In the genomic region with DNA sequence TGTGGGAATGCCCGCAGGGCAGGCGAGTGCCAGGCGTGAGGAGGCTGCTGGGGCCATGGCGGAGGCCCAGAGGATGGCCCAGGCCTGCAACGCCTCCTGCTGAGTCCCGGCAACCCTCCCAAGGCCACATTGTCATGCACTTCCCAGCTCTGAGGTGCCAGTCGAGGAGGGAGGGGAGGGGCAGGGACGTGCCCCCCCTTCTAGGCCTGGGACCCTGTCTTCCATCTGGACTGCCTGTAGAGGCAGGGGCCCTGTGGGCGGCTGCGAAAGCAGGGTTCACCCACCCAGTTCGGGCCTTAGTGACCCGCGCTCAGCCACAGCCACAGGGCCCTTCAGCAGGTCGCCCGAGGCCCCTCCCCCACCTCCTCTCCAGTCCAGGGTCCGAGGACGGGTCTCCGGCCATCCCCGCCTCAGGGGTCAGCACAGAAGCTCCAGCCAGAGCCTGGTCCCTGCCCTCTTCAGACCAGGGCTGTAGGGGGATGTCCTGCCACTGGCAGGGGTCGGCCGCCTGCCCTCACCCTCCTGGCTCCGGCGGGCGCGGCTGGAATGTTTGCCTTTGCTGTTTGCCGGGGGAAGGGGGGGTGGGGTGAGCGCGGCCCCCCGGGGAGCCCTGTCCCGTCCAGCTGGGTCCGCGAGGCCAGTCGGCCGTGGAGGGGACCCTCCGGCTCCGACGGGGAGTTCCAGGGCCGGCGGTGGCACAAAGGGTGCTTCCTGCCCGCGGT, we compare ENCODE assay signal across 1 cellular context.
TF ChIP-seq lines count a peak whose summit lies in the region.

No MANE protein-coding gene starts in this region.

TF ChIP-seq in HepG2, 621 proteins besides CTCF, POLR2A, EP300 and RAD21 (continued from another document):
- TF ChIP-seq, protein P1, sequence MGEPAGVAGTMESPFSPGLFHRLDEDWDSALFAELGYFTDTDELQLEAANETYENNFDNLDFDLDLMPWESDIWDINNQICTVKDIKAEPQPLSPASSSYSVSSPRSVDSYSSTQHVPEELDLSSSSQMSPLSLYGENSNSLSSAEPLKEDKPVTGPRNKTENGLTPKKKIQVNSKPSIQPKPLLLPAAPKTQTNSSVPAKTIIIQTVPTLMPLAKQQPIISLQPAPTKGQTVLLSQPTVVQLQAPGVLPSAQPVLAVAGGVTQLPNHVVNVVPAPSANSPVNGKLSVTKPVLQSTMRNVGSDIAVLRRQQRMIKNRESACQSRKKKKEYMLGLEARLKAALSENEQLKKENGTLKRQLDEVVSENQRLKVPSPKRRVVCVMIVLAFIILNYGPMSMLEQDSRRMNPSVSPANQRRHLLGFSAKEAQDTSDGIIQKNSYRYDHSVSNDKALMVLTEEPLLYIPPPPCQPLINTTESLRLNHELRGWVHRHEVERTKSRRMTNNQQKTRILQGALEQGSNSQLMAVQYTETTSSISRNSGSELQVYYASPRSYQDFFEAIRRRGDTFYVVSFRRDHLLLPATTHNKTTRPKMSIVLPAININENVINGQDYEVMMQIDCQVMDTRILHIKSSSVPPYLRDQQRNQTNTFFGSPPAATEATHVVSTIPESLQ (CRISPR knock-in tag; conservative IDR thresholded peaks at IDR 0.05): peak; percentile 66; the same call in 1 of the 2 replicates
- peak; percentile 2; the same call in 1 of the 2 replicates for TF ChIP-seq ZNF567 (CRISPR knock-in tag; IDR thresholded peaks at IDR 0.05; ENCODE audit: borderline replicate concordance)
- TF ChIP-seq, protein P2, sequence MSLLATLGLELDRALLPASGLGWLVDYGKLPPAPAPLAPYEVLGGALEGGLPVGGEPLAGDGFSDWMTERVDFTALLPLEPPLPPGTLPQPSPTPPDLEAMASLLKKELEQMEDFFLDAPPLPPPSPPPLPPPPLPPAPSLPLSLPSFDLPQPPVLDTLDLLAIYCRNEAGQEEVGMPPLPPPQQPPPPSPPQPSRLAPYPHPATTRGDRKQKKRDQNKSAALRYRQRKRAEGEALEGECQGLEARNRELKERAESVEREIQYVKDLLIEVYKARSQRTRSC (CRISPR knock-in tag; IDR thresholded peaks at IDR 0.05; ENCODE audit: low read depth): 0 out of 2 replicates have a peak, but pooled peaks have one; percentile 25
- no peak for TF ChIP-seq KMT2A (CRISPR knock-in tag; IDR thresholded peaks at IDR 0.05)
- peak; percentile 34; the same call in 1 of the 2 replicates for TF ChIP-seq ZNF773 (CRISPR knock-in tag; IDR thresholded peaks at IDR 0.05; ENCODE audit: borderline replicate concordance)
- TF ChIP-seq ZNF747 (CRISPR knock-in tag; IDR thresholded peaks at IDR 0.05; ENCODE audit: borderline replicate concordance): no peak; the same call in 1 of the 2 replicates
- TF ChIP-seq, protein P3, sequence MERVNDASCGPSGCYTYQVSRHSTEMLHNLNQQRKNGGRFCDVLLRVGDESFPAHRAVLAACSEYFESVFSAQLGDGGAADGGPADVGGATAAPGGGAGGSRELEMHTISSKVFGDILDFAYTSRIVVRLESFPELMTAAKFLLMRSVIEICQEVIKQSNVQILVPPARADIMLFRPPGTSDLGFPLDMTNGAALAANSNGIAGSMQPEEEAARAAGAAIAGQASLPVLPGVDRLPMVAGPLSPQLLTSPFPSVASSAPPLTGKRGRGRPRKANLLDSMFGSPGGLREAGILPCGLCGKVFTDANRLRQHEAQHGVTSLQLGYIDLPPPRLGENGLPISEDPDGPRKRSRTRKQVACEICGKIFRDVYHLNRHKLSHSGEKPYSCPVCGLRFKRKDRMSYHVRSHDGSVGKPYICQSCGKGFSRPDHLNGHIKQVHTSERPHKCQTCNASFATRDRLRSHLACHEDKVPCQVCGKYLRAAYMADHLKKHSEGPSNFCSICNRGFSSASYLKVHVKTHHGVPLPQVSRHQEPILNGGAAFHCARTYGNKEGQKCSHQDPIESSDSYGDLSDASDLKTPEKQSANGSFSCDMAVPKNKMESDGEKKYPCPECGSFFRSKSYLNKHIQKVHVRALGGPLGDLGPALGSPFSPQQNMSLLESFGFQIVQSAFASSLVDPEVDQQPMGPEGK (CRISPR knock-in tag; IDR thresholded peaks at IDR 0.05): peak; percentile 95
- TF ChIP-seq HOXA5 (CRISPR knock-in tag; IDR thresholded peaks at IDR 0.05): 0 out of 2 replicates have a peak, but pooled peaks have one; percentile 38
- no peak for TF ChIP-seq NONO (IDR thresholded peaks at IDR 0.05)
- TF ChIP-seq NONO (CRISPR knock-in tag; conservative IDR thresholded peaks at IDR 0.05): peak; percentile 81
- TF ChIP-seq ZNF766 (CRISPR knock-in tag; IDR thresholded peaks at IDR 0.05; ENCODE audit: borderline replicate concordance): peak; percentile 58; the same call in 1 of the 2 replicates
- TF ChIP-seq AGO2 (optimal IDR thresholded peaks at IDR 0.05; ENCODE audit: low read depth, low read length): peak; percentile 93
- peak; percentile 75; the same call in 1 of the 2 replicates for TF ChIP-seq ZNF367 (CRISPR knock-in tag; IDR thresholded peaks at IDR 0.05; ENCODE audit: borderline replicate concordance)
- 0 out of 2 replicates have a peak, but pooled peaks have one; percentile 45 for TF ChIP-seq KDM1A (CRISPR knock-in tag; IDR thresholded peaks at IDR 0.05)
- peak; percentile 33 for TF ChIP-seq HNRNPLL (IDR thresholded peaks at IDR 0.05; ENCODE audit: low read depth, low read length, poor library complexity, severe bottlenecking)
- TF ChIP-seq, protein P4, sequence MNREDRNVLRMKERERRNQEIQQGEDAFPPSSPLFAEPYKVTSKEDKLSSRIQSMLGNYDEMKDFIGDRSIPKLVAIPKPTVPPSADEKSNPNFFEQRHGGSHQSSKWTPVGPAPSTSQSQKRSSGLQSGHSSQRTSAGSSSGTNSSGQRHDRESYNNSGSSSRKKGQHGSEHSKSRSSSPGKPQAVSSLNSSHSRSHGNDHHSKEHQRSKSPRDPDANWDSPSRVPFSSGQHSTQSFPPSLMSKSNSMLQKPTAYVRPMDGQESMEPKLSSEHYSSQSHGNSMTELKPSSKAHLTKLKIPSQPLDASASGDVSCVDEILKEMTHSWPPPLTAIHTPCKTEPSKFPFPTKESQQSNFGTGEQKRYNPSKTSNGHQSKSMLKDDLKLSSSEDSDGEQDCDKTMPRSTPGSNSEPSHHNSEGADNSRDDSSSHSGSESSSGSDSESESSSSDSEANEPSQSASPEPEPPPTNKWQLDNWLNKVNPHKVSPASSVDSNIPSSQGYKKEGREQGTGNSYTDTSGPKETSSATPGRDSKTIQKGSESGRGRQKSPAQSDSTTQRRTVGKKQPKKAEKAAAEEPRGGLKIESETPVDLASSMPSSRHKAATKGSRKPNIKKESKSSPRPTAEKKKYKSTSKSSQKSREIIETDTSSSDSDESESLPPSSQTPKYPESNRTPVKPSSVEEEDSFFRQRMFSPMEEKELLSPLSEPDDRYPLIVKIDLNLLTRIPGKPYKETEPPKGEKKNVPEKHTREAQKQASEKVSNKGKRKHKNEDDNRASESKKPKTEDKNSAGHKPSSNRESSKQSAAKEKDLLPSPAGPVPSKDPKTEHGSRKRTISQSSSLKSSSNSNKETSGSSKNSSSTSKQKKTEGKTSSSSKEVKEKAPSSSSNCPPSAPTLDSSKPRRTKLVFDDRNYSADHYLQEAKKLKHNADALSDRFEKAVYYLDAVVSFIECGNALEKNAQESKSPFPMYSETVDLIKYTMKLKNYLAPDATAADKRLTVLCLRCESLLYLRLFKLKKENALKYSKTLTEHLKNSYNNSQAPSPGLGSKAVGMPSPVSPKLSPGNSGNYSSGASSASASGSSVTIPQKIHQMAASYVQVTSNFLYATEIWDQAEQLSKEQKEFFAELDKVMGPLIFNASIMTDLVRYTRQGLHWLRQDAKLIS (CRISPR knock-in tag; IDR thresholded peaks at IDR 0.05): 0 out of 2 replicates have a peak, but pooled peaks have one; percentile 56
- peak; percentile 48; the same call in 1 of the 2 replicates for TF ChIP-seq ZNF143 (CRISPR knock-in tag; IDR thresholded peaks at IDR 0.05)
- TF ChIP-seq MZF1 (CRISPR knock-in tag; IDR thresholded peaks at IDR 0.05; ENCODE audit: borderline replicate concordance): no peak
- peak; percentile 56 for TF ChIP-seq RXRA (CRISPR knock-in tag; IDR thresholded peaks at IDR 0.05)
- peak; percentile 76; the same call in 1 of the 2 replicates for TF ChIP-seq ZNF788 (CRISPR knock-in tag; IDR thresholded peaks at IDR 0.05; ENCODE audit: borderline replicate concordance)
- TF ChIP-seq ZNF878 (CRISPR knock-in tag; IDR thresholded peaks at IDR 0.05): no peak
- peak; percentile 61; the same call in 1 of the 2 replicates for TF ChIP-seq NKX3-1 (CRISPR knock-in tag; IDR thresholded peaks at IDR 0.05)
- TF ChIP-seq TAF15 (IDR thresholded peaks at IDR 0.05; ENCODE audit: low read depth, low read length, poor library complexity, severe bottlenecking): peak; percentile 89
- TF ChIP-seq FOSL1 (CRISPR knock-in tag; IDR thresholded peaks at IDR 0.05; ENCODE audit: borderline replicate concordance): 0 out of 2 replicates have a peak, but pooled peaks have one; percentile 60
- TF ChIP-seq FOXC1 (CRISPR knock-in tag; IDR thresholded peaks at IDR 0.05; ENCODE audit: borderline replicate concordance): peak; percentile 83; the same call in 1 of the 2 replicates
- peak; percentile 46 for TF ChIP-seq TAF1 (CRISPR knock-in tag; IDR thresholded peaks at IDR 0.05)
- peak; percentile 66 for TF ChIP-seq KDM6A (CRISPR knock-in tag; IDR thresholded peaks at IDR 0.05; ENCODE audit: low read depth)
- TF ChIP-seq, protein P5, sequence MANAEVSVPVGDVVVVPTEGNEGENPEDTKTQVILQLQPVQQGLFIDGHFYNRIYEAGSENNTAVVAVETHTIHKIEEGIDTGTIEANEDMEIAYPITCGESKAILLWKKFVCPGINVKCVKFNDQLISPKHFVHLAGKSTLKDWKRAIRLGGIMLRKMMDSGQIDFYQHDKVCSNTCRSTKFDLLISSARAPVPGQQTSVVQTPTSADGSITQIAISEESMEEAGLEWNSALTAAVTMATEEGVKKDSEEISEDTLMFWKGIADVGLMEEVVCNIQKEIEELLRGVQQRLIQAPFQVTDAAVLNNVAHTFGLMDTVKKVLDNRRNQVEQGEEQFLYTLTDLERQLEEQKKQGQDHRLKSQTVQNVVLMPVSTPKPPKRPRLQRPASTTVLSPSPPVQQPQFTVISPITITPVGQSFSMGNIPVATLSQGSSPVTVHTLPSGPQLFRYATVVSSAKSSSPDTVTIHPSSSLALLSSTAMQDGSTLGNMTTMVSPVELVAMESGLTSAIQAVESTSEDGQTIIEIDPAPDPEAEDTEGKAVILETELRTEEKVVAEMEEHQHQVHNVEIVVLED (CRISPR knock-in tag; IDR thresholded peaks at IDR 0.05; ENCODE audit: borderline replicate concordance): no peak
- no peak; the same call in 1 of the 2 replicates for TF ChIP-seq ZNF230 (CRISPR knock-in tag; IDR thresholded peaks at IDR 0.05)
- TF ChIP-seq, protein P6, sequence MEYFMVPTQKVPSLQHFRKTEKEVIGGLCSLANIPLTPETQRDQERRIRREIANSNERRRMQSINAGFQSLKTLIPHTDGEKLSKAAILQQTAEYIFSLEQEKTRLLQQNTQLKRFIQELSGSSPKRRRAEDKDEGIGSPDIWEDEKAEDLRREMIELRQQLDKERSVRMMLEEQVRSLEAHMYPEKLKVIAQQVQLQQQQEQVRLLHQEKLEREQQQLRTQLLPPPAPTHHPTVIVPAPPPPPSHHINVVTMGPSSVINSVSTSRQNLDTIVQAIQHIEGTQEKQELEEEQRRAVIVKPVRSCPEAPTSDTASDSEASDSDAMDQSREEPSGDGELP (IDR thresholded peaks at IDR 0.05; ENCODE audit: borderline replicate concordance, low read depth): peak; percentile 84
- TF ChIP-seq ZNF749 (CRISPR knock-in tag; IDR thresholded peaks at IDR 0.05; ENCODE audit: borderline replicate concordance): peak; percentile 83
- TF ChIP-seq, protein P7, sequence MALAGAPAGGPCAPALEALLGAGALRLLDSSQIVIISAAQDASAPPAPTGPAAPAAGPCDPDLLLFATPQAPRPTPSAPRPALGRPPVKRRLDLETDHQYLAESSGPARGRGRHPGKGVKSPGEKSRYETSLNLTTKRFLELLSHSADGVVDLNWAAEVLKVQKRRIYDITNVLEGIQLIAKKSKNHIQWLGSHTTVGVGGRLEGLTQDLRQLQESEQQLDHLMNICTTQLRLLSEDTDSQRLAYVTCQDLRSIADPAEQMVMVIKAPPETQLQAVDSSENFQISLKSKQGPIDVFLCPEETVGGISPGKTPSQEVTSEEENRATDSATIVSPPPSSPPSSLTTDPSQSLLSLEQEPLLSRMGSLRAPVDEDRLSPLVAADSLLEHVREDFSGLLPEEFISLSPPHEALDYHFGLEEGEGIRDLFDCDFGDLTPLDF (CRISPR knock-in tag; IDR thresholded peaks at IDR 0.05): peak; percentile 41
- TF ChIP-seq, protein P8, sequence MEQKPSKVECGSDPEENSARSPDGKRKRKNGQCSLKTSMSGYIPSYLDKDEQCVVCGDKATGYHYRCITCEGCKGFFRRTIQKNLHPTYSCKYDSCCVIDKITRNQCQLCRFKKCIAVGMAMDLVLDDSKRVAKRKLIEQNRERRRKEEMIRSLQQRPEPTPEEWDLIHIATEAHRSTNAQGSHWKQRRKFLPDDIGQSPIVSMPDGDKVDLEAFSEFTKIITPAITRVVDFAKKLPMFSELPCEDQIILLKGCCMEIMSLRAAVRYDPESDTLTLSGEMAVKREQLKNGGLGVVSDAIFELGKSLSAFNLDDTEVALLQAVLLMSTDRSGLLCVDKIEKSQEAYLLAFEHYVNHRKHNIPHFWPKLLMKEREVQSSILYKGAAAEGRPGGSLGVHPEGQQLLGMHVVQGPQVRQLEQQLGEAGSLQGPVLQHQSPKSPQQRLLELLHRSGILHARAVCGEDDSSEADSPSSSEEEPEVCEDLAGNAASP (CRISPR knock-in tag; IDR thresholded peaks at IDR 0.05; ENCODE audit: borderline replicate concordance): peak; percentile 52
- TF ChIP-seq ZNF317 (CRISPR knock-in tag; IDR thresholded peaks at IDR 0.05): peak; percentile 53; the same call in 1 of the 2 replicates
- 0 out of 2 replicates have a peak, but pooled peaks have one; percentile 66 for TF ChIP-seq CBX5 (CRISPR knock-in tag; IDR thresholded peaks at IDR 0.05; ENCODE audit: borderline replicate concordance)
- peak; percentile 74 for TF ChIP-seq RXRB (CRISPR knock-in tag; IDR thresholded peaks at IDR 0.05; ENCODE audit: borderline replicate concordance)
- peak; percentile 53; the same call in 1 of the 2 replicates for TF ChIP-seq ZBTB42 (CRISPR knock-in tag; IDR thresholded peaks at IDR 0.05)
- TF ChIP-seq ZNF234 (CRISPR knock-in tag; conservative IDR thresholded peaks at IDR 0.05): 0 out of 2 replicates have a peak, but pooled peaks have one; percentile 58
- peak; percentile 81; the same call in 1 of the 2 replicates for TF ChIP-seq ZNF296 (CRISPR knock-in tag; conservative IDR thresholded peaks at IDR 0.05)
- peak; percentile 34; the same call in 1 of the 2 replicates for TF ChIP-seq ZNF121 (CRISPR knock-in tag; IDR thresholded peaks at IDR 0.05)
- TF ChIP-seq HNF4G (IDR thresholded peaks at IDR 0.05; ENCODE audit: borderline replicate concordance, low read depth, low read length): peak; percentile 76; the same call in 1 of the 2 replicates
- peak; percentile 40; the same call in 1 of the 2 replicates for TF ChIP-seq HNF4G (CRISPR knock-in tag; IDR thresholded peaks at IDR 0.05; ENCODE audit: borderline replicate concordance, low read depth)
- TF ChIP-seq ZBTB38 (CRISPR knock-in tag; IDR thresholded peaks at IDR 0.05): 0 out of 2 replicates have a peak, but pooled peaks have one; percentile 7
- TF ChIP-seq ONECUT2 (CRISPR knock-in tag; IDR thresholded peaks at IDR 0.05): peak; percentile 41; the same call in 1 of the 2 replicates
